Comparison of ENCODE assay signal across 8 cellular contexts in genomic region chr5:95811461-95812099, GRCh38. TPM values are rescaled to one million over a fixed set of nuclear protein-coding genes. Genes with fewer than 3 reads are reported as not detected.
DNase-seq lines count a peak whose midpoint lies in the region; ATAC-seq and TF ChIP-seq lines count a peak whose summit lies in the region.
"Not testable (repeated sequence)": the region's sequence is repeated elsewhere in the genome, so short reads cannot be mapped to it uniquely, and the experiment has no call there.

No MANE protein-coding gene starts in this region.

- not testable (repeated sequence) for H3K9me3 Mint-ChIP-seq in activated T-cell treated with anti-CD3 and anti-CD28 coated beads, Interleukin-2, amount 50 U/mL, for 24 hours; mesothelial cell of epicardium

- peak overlapping the region; percentile 35 for H3K4me3 Mint-ChIP-seq in activated T-cell treated with anti-CD3 and anti-CD28 coated beads, Interleukin-2, amount 50 U/mL, for 24 hours
- not testable (repeated sequence) for H3K4me3 Mint-ChIP-seq in mesothelial cell of epicardium

- in situ Hi-C loops in transverse colon (cut with MboI; ENCODE audit: low pct_ligation_motif_present in 1 of 4, low pct_unique_long_range_greater_than_20kb in 1 of 4, low sequenced_read_pairs in 3 of 4): not testable (repeated sequence)

- 76 to 100% methylated on average over 2 to 12 of the region's 13 CpGs for WGBS in gastroesophageal sphincter (ENCODE audit: low coverage in 1 of 2), 2 donors
- 86 to 88% (median 88%) methylated on average over 13 of the region's 13 CpGs for WGBS in psoas muscle, 3 donors
- WGBS in transverse colon (ENCODE audit: low coverage in 1 of 2), 2 donors: 70 to 73% methylated on average over 12 to 13 of the region's 13 CpGs

- not testable (repeated sequence) for DNase-seq in activated T-cell treated with anti-CD3 and anti-CD28 coated beads, Interleukin-2, amount 50 U/mL, for 24 hours; ascending aorta (ENCODE audit: low spot score in 2 of 2); mesothelial cell of epicardium (ENCODE audit: low spot score in 2 of 2, unreplicated experiment in 2 of 2); psoas muscle; transverse colon

- peaks cover 40% of the 10 kb centered on the region for H3K36me3 Mint-ChIP-seq in activated T-cell treated with anti-CD3 and anti-CD28 coated beads, Interleukin-2, amount 50 U/mL, for 24 hours (ENCODE audit: low read depth)
- peaks cover 15% of the 10 kb centered on the region for H3K36me3 Mint-ChIP-seq in mesothelial cell of epicardium

- not testable (repeated sequence) for ATAC-seq in gastroesophageal sphincter, psoas muscle

- H3K27ac ChIP-seq in C4-2B: peak overlapping the region; percentile 72
- H3K27ac ChIP-seq in ascending aorta: peak overlapping the region; percentile 9 to 11
- H3K27ac ChIP-seq in gastroesophageal sphincter: peak overlapping the region in 3 of 4 donors; percentile 67 to 80 (median 78)
- H3K27ac ChIP-seq in psoas muscle: peak overlapping the region; percentile 95
- peak overlapping the region; percentile 72 to 79 (median 74) for H3K27ac ChIP-seq in transverse colon

- peak overlapping the region; percentile 49 for H3K4me2 ChIP-seq in Loucy (ENCODE audit: low read depth, low read length, poor library complexity, severe bottlenecking)

- peak overlapping the region; percentile 90 for H3K27ac Mint-ChIP-seq in activated T-cell treated with anti-CD3 and anti-CD28 coated beads, Interleukin-2, amount 50 U/mL, for 24 hours
- peak overlapping the region; percentile 87 for H3K27ac Mint-ChIP-seq in mesothelial cell of epicardium

- not testable (repeated sequence) for H3K9me2 ChIP-seq in Loucy (replicated peaks; ENCODE audit: low read depth, low read length)

- not testable (repeated sequence) for TF ChIP-seq EP300 in gastroesophageal sphincter (IDR thresholded peaks at IDR 0.05); transverse colon (IDR thresholded peaks at IDR 0.05; ENCODE audit: low read depth)

- H3K4me3 ChIP-seq in Loucy (ENCODE audit: low read length, poor library complexity, severe bottlenecking); ascending aorta; gastroesophageal sphincter; psoas muscle; transverse colon: not testable (repeated sequence)

- H3K27me3 ChIP-seq in Loucy (ENCODE audit: insufficient read depth, low read length, poor library complexity, severe bottlenecking); ascending aorta; gastroesophageal sphincter; psoas muscle (ENCODE audit: insufficient read depth in 3 of 3, low read length in 2 of 3); transverse colon: not testable (repeated sequence)

- TF ChIP-seq CTCF in C4-2B (conservative IDR thresholded peaks at IDR 0.05); Loucy (conservative IDR thresholded peaks at IDR 0.05; ENCODE audit: low read length); ascending aorta (IDR thresholded peaks at IDR 0.05); gastroesophageal sphincter (IDR thresholded peaks at IDR 0.05); mesothelial cell of epicardium (IDR thresholded peaks at IDR 0.05; ENCODE audit: unreplicated experiment); psoas muscle (IDR thresholded peaks at IDR 0.05); transverse colon (IDR thresholded peaks at IDR 0.05): not testable (repeated sequence)

- H3F3A ChIP-seq in Loucy (ENCODE audit: low read depth): not testable (repeated sequence)

- H3K4me1 ChIP-seq in Loucy (ENCODE audit: insufficient read depth, low read length, poor library complexity, severe bottlenecking): peaks cover 67% of the 10 kb centered on the region
- peaks cover 3 to 32% of the 10 kb centered on the region in 2 donors for H3K4me1 ChIP-seq in ascending aorta
- H3K4me1 ChIP-seq in gastroesophageal sphincter: peaks cover 3 to 63% (median 41%) of the 10 kb centered on the region in 3 donors
- peaks cover 58% of the 10 kb centered on the region for H3K4me1 ChIP-seq in psoas muscle
- H3K4me1 ChIP-seq in transverse colon: peaks cover 30 to 75% (median 53%) of the 10 kb centered on the region in 4 donors

- H2AFZ ChIP-seq in Loucy (ENCODE audit: low read length): not testable (repeated sequence)

- H3K9ac ChIP-seq in Loucy (ENCODE audit: low read depth, low read length, poor library complexity, severe bottlenecking): not testable (repeated sequence)

- H3K27me3 Mint-ChIP-seq in activated T-cell treated with anti-CD3 and anti-CD28 coated beads, Interleukin-2, amount 50 U/mL, for 24 hours; mesothelial cell of epicardium (ENCODE audit: low read depth): not testable (repeated sequence)

- not testable (repeated sequence) for H3K9me3 ChIP-seq in Loucy (ENCODE audit: insufficient read depth, low read depth, low read length); ascending aorta; gastroesophageal sphincter; psoas muscle; transverse colon

- H3K4me1 Mint-ChIP-seq in activated T-cell treated with anti-CD3 and anti-CD28 coated beads, Interleukin-2, amount 50 U/mL, for 24 hours (ENCODE audit: low read depth): peaks cover 84% of the 10 kb centered on the region
- peaks cover 43% of the 10 kb centered on the region for H3K4me1 Mint-ChIP-seq in mesothelial cell of epicardium

- H3K36me3 ChIP-seq in Loucy (ENCODE audit: insufficient read depth, low read length): peaks cover 37% of the 10 kb centered on the region
- peaks cover 7 to 28% of the 10 kb centered on the region in 2 donors for H3K36me3 ChIP-seq in ascending aorta
- peaks cover 0 to 25% of the 10 kb centered on the region in 2 donors for H3K36me3 ChIP-seq in gastroesophageal sphincter
- H3K36me3 ChIP-seq in psoas muscle (ENCODE audit: insufficient read depth in 1 of 2, low read depth in 1 of 2): peaks cover 12 to 37% of the 10 kb centered on the region in 2 donors
- not testable (repeated sequence) for H3K36me3 ChIP-seq in transverse colon

- intact Hi-C loops in ascending aorta (cut with DNase I); psoas muscle (cut with DNase I); transverse colon (cut with DNase I; ENCODE audit: low total_unique reads): not testable (repeated sequence)

- H4K20me1 ChIP-seq in Loucy (ENCODE audit: insufficient read depth, low read length, poor library complexity, severe bottlenecking): peaks cover 34% of the 10 kb centered on the region

- H3K79me2 ChIP-seq in Loucy (ENCODE audit: insufficient read depth, low read length): peaks cover 44% of the 10 kb centered on the region

- TF ChIP-seq POLR2A in gastroesophageal sphincter (IDR thresholded peaks at IDR 0.05); transverse colon (IDR thresholded peaks at IDR 0.05): not testable (repeated sequence)

RNA-seq across cellular contexts. Expression of gene GLRX, which starts 10.9 kb away (rescaled TPM):
- total RNA-seq in ascending aorta (18.5 TPM), gastroesophageal sphincter (10 to 100 TPM; 20.2 to 65.3 (median 41.3) TPM), mesothelial cell of epicardium (14.8 to 19.8 TPM (median 17.9 TPM) in 3 replicates), psoas muscle (100 to 1,000 TPM; 131 to 888 (median 651) TPM), transverse colon (100 to 1,000 TPM in 1 of 4 donors, 10 to 100 TPM in 3; 50.5 to 112 (median 64.4) TPM)
- 1,000 to 10,000 TPM; 1,121 to 3,024 (median 1,342) TPM for polyA plus RNA-seq in psoas muscle

Comparison
In these comparisons a context has a peak if more than half of its experiments do, and no peak if none do; other contexts are left out.
1. H3K27ac ChIP-seq: peak in every context shown above with its lines; median percentile 95 in psoas muscle; 78 in gastroesophageal sphincter; 74 in transverse colon; 72 in C4-2B; 10 in ascending aorta.